Comparison of ENCODE assay signal across 19 cellular contexts in the genomic region with DNA sequence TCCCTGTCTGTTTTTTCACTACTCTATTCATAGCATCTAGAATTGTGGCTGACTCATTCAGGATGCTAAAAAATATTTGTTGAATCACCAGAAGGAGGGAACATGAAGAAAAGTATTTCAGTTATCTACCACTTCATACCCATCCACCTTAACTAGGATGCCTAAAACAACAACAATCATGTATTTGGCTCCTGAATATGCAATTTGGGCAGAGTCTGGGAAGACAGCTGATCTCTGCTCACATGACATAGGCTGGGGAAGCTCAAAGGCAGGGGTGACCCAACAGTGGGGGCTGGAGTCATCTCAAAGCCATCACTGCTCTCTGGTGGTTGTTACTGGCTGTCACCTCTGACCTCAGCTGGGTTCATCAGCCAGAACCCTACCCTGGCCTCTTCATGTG.
DNase-seq lines count a peak whose midpoint lies in the region; ATAC-seq and TF ChIP-seq lines count a peak whose summit lies in the region.
"Had no signal": no experiment of that assay in that cellular context is flagged by ENCODE, and none has a peak within 500 bp of the region (broad histone marks: within the 10 kb centered on the region; RNA-seq: fewer than 3 reads in every experiment).

No MANE protein-coding gene starts in this region.

- H3K9me3 Mint-ChIP-seq in brain = peaks cover 6 to 24% (median 13%) of the 10 kb centered on the region in 5 experiments
- no peaks in the 10 kb centered on the region for H3K9me3 Mint-ChIP-seq in activated CD4-positive, alpha-beta memory T cell treated with anti-CD3 and anti-CD28 coated beads for 36 hours
- H3K9me3 Mint-ChIP-seq: activated naive CD4-positive, alpha-beta T cell treated with anti-CD3 and anti-CD28 coated beads, Interleukin-2, amount 10 ng/mL, durations not matched to agents 7 days and 5 days had no signal

- H3K4me3 ChIP-seq in AG09309 (ENCODE audit: control insufficient read depth, low read depth, low read length) (no peak overlapping the region), GM23248 (no peak overlapping the region), mesodermal cell (ENCODE audit: extremely low read depth, insufficient read depth, low read length, poor library complexity, severe bottlenecking) (no peak overlapping the region)
- H3K4me3 ChIP-seq: cardiac muscle cell, skin epidermis, uterus had no signal

- POLR2A ChIA-PET in activated CD4-positive, alpha-beta memory T cell treated with anti-CD3 and anti-CD28 coated beads for 36 hours (lab: Charles Lee) = no interaction called here

- in situ Hi-C loops in GM23248 (cut with MboI) = no loop called here

- H3K9me3 ChIP-seq in GM23248 (ENCODE audit: low read depth) (no peaks in the 10 kb centered on the region), mesodermal cell (ENCODE audit: control insufficient read depth, low read length) (peaks cover 7% of the 10 kb centered on the region)
- H3K9me3 ChIP-seq: uterus had no signal

- no peaks in the 10 kb centered on the region for H3F3A ChIP-seq in GM23248 (ENCODE audit: insufficient read depth)

- H3K27ac ChIP-seq in GM23248 = no peak overlapping the region
- H3K27ac ChIP-seq in mesodermal cell (ENCODE audit: low read depth, low read length, severe bottlenecking) = peak overlapping the region; percentile 69
- H3K27ac ChIP-seq: C4-2B, cardiac muscle cell, HL-60, skin epidermis, uterus had no signal

- intact Hi-C loops in activated CD4-positive, alpha-beta memory T cell treated with anti-CD3 and anti-CD28 coated beads for 36 hours (cut with micrococcal nuclease) = no loop called here

- no peak for ATAC-seq in GM19324 (IDR thresholded peaks at IDR 0.05; ENCODE audit: low FRiP score, unreplicated experiment)
- ATAC-seq: SK-N-SH treated with all-trans-retinoic acid at 6 μM for 48 hours; stimulated activated naive B cell treated with anti-CD40 and anti-IgM and Interleukin-4, amounts not matched to agents 10 μg/mL and 1 μg/mL and 100 μg/mL, for 72 hours had no signal

- no peak overlapping the region for H2AFZ ChIP-seq in GM23248

- H3K27me3 Mint-ChIP-seq in brain = peaks cover 12% of the 10 kb centered on the region
- peaks cover 22% of the 10 kb centered on the region for H3K27me3 Mint-ChIP-seq in activated CD4-positive, alpha-beta memory T cell treated with anti-CD3 and anti-CD28 coated beads for 36 hours

- CTCF ChIA-PET in activated CD4-positive, alpha-beta memory T cell treated with anti-CD3 and anti-CD28 coated beads for 36 hours (lab: Charles Lee) = interaction anchor here (0.6 kb wide), 1 partner anchor 33 kb away, joined by 4 read pairs; no protein-coding TSS in a partner anchor

- no peak overlapping the region for H3K4me2 ChIP-seq in GM23248 (ENCODE audit: unreplicated experiment)

- no peaks in the 10 kb centered on the region for H4K20me1 ChIP-seq in GM23248 (ENCODE audit: insufficient read depth)

- H3K27me3 ChIP-seq in GM23248 (replicated peaks; ENCODE audit: insufficient read depth) = peaks cover 6% of the 10 kb centered on the region; the same call in 1 of the 2 replicates
- H3K27me3 ChIP-seq: cardiac muscle cell, uterus had no signal

- H3K4me3 Mint-ChIP-seq in brain = peak overlapping the region in 1 of 5 experiments; percentile 3
- H3K4me3 Mint-ChIP-seq in activated CD4-positive, alpha-beta memory T cell treated with anti-CD3 and anti-CD28 coated beads for 36 hours = no peak overlapping the region
- H3K4me3 Mint-ChIP-seq: activated naive CD4-positive, alpha-beta T cell treated with anti-CD3 and anti-CD28 coated beads, Interleukin-2, amount 10 ng/mL, durations not matched to agents 7 days and 5 days; stimulated activated naive B cell treated with anti-CD40 and anti-IgM and Interleukin-4, amounts not matched to agents 10 μg/mL and 1 μg/mL and 100 μg/mL, for 72 hours had no signal

- H3K9ac ChIP-seq in GM23248 = no peak overlapping the region

- H3K4me1 ChIP-seq in GM23248 (ENCODE audit: insufficient read depth) (no peaks in the 10 kb centered on the region), mesodermal cell (ENCODE audit: control insufficient read depth, insufficient read depth, low read length, poor library complexity, severe bottlenecking) (peaks cover 16% of the 10 kb centered on the region)
- H3K4me1 ChIP-seq: uterus had no signal

- no peaks in the 10 kb centered on the region for H3K36me3 Mint-ChIP-seq in brain
- no peaks in the 10 kb centered on the region for H3K36me3 Mint-ChIP-seq in activated CD4-positive, alpha-beta memory T cell treated with anti-CD3 and anti-CD28 coated beads for 36 hours
- H3K36me3 Mint-ChIP-seq: activated naive CD4-positive, alpha-beta T cell treated with anti-CD3 and anti-CD28 coated beads, Interleukin-2, amount 10 ng/mL, durations not matched to agents 7 days and 5 days had no signal

- H3K36me3 ChIP-seq in GM23248 (ENCODE audit: low read depth) (no peaks in the 10 kb centered on the region), mesodermal cell (ENCODE audit: control insufficient read depth, insufficient read depth, low read length) (no peaks in the 10 kb centered on the region)
- H3K36me3 ChIP-seq: cardiac muscle cell, uterus had no signal

- H3K4me1 Mint-ChIP-seq in brain = peaks cover 34% of the 10 kb centered on the region
- no peaks in the 10 kb centered on the region for H3K4me1 Mint-ChIP-seq in activated CD4-positive, alpha-beta memory T cell treated with anti-CD3 and anti-CD28 coated beads for 36 hours (ENCODE audit: low read depth)
- H3K4me1 Mint-ChIP-seq: activated naive CD4-positive, alpha-beta T cell treated with anti-CD3 and anti-CD28 coated beads, Interleukin-2, amount 10 ng/mL, durations not matched to agents 7 days and 5 days; stimulated activated naive B cell treated with anti-CD40 and anti-IgM and Interleukin-4, amounts not matched to agents 10 μg/mL and 1 μg/mL and 100 μg/mL, for 72 hours had no signal

- DNase-seq in AG09309 (ENCODE audit: low read depth) = peak; percentile 7
- peak; percentile 54 for DNase-seq in GM23248
- DNase-seq in activated CD4-positive, alpha-beta memory T cell treated with anti-CD3 and anti-CD28 coated beads for 36 hours = no peak
- DNase-seq in cerebellar nuclear complex (lab: John Stamatoyannopoulos, UW) = no peak
- DNase-seq in activated T-cell treated with anti-CD3 and anti-CD28 coated beads, Interleukin-2, amount 50 U/mL, for 1 hour = no peak
- DNase-seq: activated naive CD4-positive, alpha-beta T cell treated with anti-CD3 and anti-CD28 coated beads, Interleukin-2, amount 10 ng/mL, durations not matched to agents 7 days and 5 days; mesenchymal stem cell; NCI-H1436 treated with DMSO at 0.1 percent for 48 hours; NCI-H446; stimulated activated naive B cell treated with anti-CD40 and anti-IgM and Interleukin-4, amounts not matched to agents 10 μg/mL and 1 μg/mL and 100 μg/mL, for 72 hours; uterus had no signal

- H3K27ac Mint-ChIP-seq in brain = peak overlapping the region in 4 of 5 experiments; percentile 24 to 69 (median 38)
- no peak overlapping the region for H3K27ac Mint-ChIP-seq in activated CD4-positive, alpha-beta memory T cell treated with anti-CD3 and anti-CD28 coated beads for 36 hours
- H3K27ac Mint-ChIP-seq: activated naive CD4-positive, alpha-beta T cell treated with anti-CD3 and anti-CD28 coated beads, Interleukin-2, amount 10 ng/mL, durations not matched to agents 7 days and 5 days; stimulated activated naive B cell treated with anti-CD40 and anti-IgM and Interleukin-4, amounts not matched to agents 10 μg/mL and 1 μg/mL and 100 μg/mL, for 72 hours had no signal

- no peaks in the 10 kb centered on the region for H3K79me2 ChIP-seq in GM23248 (ENCODE audit: insufficient read depth)

- TF ChIP-seq CTCF in AG09309 (IDR thresholded peaks at IDR 0.05; ENCODE audit: control insufficient read depth, insufficient read depth, low read depth, low read length, missing control alignments) (no peak), brain (conservative IDR thresholded peaks at IDR 0.05) (peak in 1 of 2 experiments; percentile 9)

- no peaks in the 10 kb centered on the region for H3K9me2 ChIP-seq in GM23248 (ENCODE audit: insufficient read depth)

Comparison
In these comparisons a context has a peak if more than half of its experiments do, and no peak if none do; other contexts are left out.
1. DNase-seq: peak in AG09309 (single experiment) and GM23248 (single experiment); none in activated CD4-positive, alpha-beta memory T cell treated with anti-CD3 and anti-CD28 coated beads for 36 hours (single experiment), cerebellar nuclear complex (0 of 2) and activated T-cell treated with anti-CD3 and anti-CD28 coated beads, Interleukin-2, amount 50 U/mL, for 1 hour (single experiment).